1 cellular context compared by ENCODE assay signal in genomic region chr19:44657211-44657921, GRCh38.
TF ChIP-seq lines count a peak whose summit lies in the region.

No MANE protein-coding gene starts in this region.

TF ChIP-seq in K562, 482 proteins besides CTCF, POLR2A, EP300 and RAD21 (continued from another document):
- TF ChIP-seq ATF6 (CRISPR knock-in tag; IDR thresholded peaks at IDR 0.05): no peak
- no peak for TF ChIP-seq ZNF217 (CRISPR knock-in tag; IDR thresholded peaks at IDR 0.05)
- TF ChIP-seq ZNF274 (IDR thresholded peaks at IDR 0.05; ENCODE audit: borderline replicate concordance, low read depth, low read length): no peak
- no peak for TF ChIP-seq ZNF449 (CRISPR knock-in tag; IDR thresholded peaks at IDR 0.05)
- TF ChIP-seq BHLHE40 (IDR thresholded peaks at IDR 0.05; ENCODE audit: low read length): peak; percentile 44
- no peak for TF ChIP-seq ZNF239 (CRISPR knock-in tag; IDR thresholded peaks at IDR 0.05)
- no peak for TF ChIP-seq AFF4 (CRISPR knock-in tag; IDR thresholded peaks at IDR 0.05)
- no peak for TF ChIP-seq ZEB2 (IDR thresholded peaks at IDR 0.05)
- 0 out of 2 replicates have a peak, but pooled peaks have one; percentile 49 for TF ChIP-seq OTX1 (CRISPR knock-in tag; IDR thresholded peaks at IDR 0.05)
- no peak for TF ChIP-seq MAFG (tag; conservative IDR thresholded peaks at IDR 0.05)
- TF ChIP-seq ATF1 (CRISPR knock-in tag; IDR thresholded peaks at IDR 0.05): no peak
- no peak for TF ChIP-seq ATF1 (tag; IDR thresholded peaks at IDR 0.05)
- no peak for TF ChIP-seq SNAPC5 (CRISPR knock-in tag; IDR thresholded peaks at IDR 0.05)
- no peak for TF ChIP-seq MNT (conservative IDR thresholded peaks at IDR 0.05)
- TF ChIP-seq SUPT5H (IDR thresholded peaks at IDR 0.05): no peak
- no peak for TF ChIP-seq CREB3 (tag; conservative IDR thresholded peaks at IDR 0.05; ENCODE audit: low read depth)
- TF ChIP-seq ZNF592 (IDR thresholded peaks at IDR 0.05): no peak
- no peak for TF ChIP-seq TOE1 (IDR thresholded peaks at IDR 0.05; ENCODE audit: borderline replicate concordance)
- TF ChIP-seq TOE1 (CRISPR knock-in tag; IDR thresholded peaks at IDR 0.05; ENCODE audit: borderline replicate concordance, low read depth): no peak
- no peak for TF ChIP-seq GMEB1 (CRISPR knock-in tag; IDR thresholded peaks at IDR 0.05)
- TF ChIP-seq ZNF780A (CRISPR knock-in tag; IDR thresholded peaks at IDR 0.05): no peak
- peak; percentile 25; the same call in 1 of the 2 replicates for TF ChIP-seq ZNF384 (IDR thresholded peaks at IDR 0.05; ENCODE audit: low read depth, low read length)
- peak; percentile 29; the same call in 1 of the 2 replicates for TF ChIP-seq TFAP4 (CRISPR knock-in tag; IDR thresholded peaks at IDR 0.05; ENCODE audit: borderline replicate concordance)
- no peak for TF ChIP-seq CAMTA2 (CRISPR knock-in tag; conservative IDR thresholded peaks at IDR 0.05)
- TF ChIP-seq TRIM25 (IDR thresholded peaks at IDR 0.05; ENCODE audit: borderline replicate concordance): no peak
- no peak for TF ChIP-seq ZNF311 (CRISPR knock-in tag; IDR thresholded peaks at IDR 0.05)
- TF ChIP-seq RBFOX2 (IDR thresholded peaks at IDR 0.05; ENCODE audit: low read depth, low read length): peak; percentile 25; the same call in 1 of the 2 replicates
